Comparison of ENCODE assay signal across 15 cellular contexts in genomic region chr1:8075511-8076051, GRCh38. TPM values are rescaled to one million over a fixed set of nuclear protein-coding genes. Genes with fewer than 3 reads are reported as not detected.
DNase-seq lines count a peak whose midpoint lies in the region; ATAC-seq, FAIRE-seq and TF ChIP-seq lines count a peak whose summit lies in the region.
"Had no signal": no experiment of that assay in that cellular context is flagged by ENCODE, and none has a peak within 500 bp of the region (broad histone marks: within the 10 kb centered on the region; RNA-seq: fewer than 3 reads in every experiment).

No MANE protein-coding gene starts in this region.

- CTCF ChIA-PET in MCF 10A (lab: Yijun Ruan, JAX), result interaction anchor here (0.5 to 1.0 kb wide), 6 partner anchors 36 to 746 kb away, joined by 3 to 4 read pairs (median 3); no protein-coding TSS in a partner anchor

- POLR2A ChIA-PET in MCF 10A (lab: Yijun Ruan, JAX), result interaction anchor here (0.8 to 7.4 kb wide), 21 partner anchors 14 to 239 kb away, joined by 3 to 114 read pairs (median 6); no protein-coding TSS in a partner anchor

- H3K36me3 Mint-ChIP-seq in MCF 10A (ENCODE audit: insufficient read depth, unreplicated experiment), result no peaks in the 10 kb centered on the region
- no peaks in the 10 kb centered on the region for H3K36me3 Mint-ChIP-seq in mesothelial cell of epicardium
- H3K36me3 Mint-ChIP-seq: naive B cell had no signal

- FAIRE-seq in bronchial epithelial cell (lab: Jason Lieb, UNC), result no peak
- FAIRE-seq: small intestine had no signal

- ATAC-seq in upper lobe of right lung, result peak; percentile 74

- H3K9me3 ChIP-seq in breast epithelium, result no peaks in the 10 kb centered on the region
- no peaks in the 10 kb centered on the region for H3K9me3 ChIP-seq in upper lobe of right lung
- H3K9me3 ChIP-seq: MG63, tibial nerve had no signal

- no peaks in the 10 kb centered on the region for H3K27me3 Mint-ChIP-seq in MCF 10A (ENCODE audit: insufficient read depth, unreplicated experiment)
- H3K27me3 Mint-ChIP-seq in mesothelial cell of epicardium (ENCODE audit: low read depth), result no peaks in the 10 kb centered on the region

- BruUV-seq in MCF 10A (replicated peaks; lab: Mats Ljungman, UMichigan), result no TSS peak

- H3K36me3 ChIP-seq in breast epithelium, result no peaks in the 10 kb centered on the region
- no peaks in the 10 kb centered on the region for H3K36me3 ChIP-seq in bronchial epithelial cell (ENCODE audit: control insufficient read depth, insufficient read depth, low read length)
- no peaks in the 10 kb centered on the region for H3K36me3 ChIP-seq in upper lobe of right lung
- H3K36me3 ChIP-seq: MG63, tibial nerve had no signal

- DNase-seq in MCF 10A (ENCODE audit: unreplicated experiment) (peak; percentile 45), breast epithelium (ENCODE audit: low spot score in 2 of 2) (no peak), bronchial epithelial cell (ENCODE audit: low read depth) (peak; percentile 76), mesothelial cell of epicardium (ENCODE audit: low spot score in 2 of 2, unreplicated experiment in 2 of 2) (no peak), upper lobe of right lung (peak; percentile 78), GM20000 (ENCODE audit: low spot score) (no peak), NCI-H1092 treated with DMSO at 0.1 percent for 48 hours (lab: John Stamatoyannopoulos, UW) (no peak)
- no peak for DNase-seq in activated T-cell treated with anti-CD3 and anti-CD28 coated beads, Interleukin-2, amount 50 U/mL, for 1 hour
- DNase-seq: activated CD4-positive, alpha-beta memory T cell treated with anti-CD3 and anti-CD28 coated beads, Interleukin-2, amount 10 ng/mL, durations not matched to agents 7 days and 5 days; activated naive CD4-positive, alpha-beta T cell treated with anti-CD3 and anti-CD28 coated beads for 36 hours; MG63; naive B cell; small intestine; T-helper 9 cell had no signal

- TF ChIP-seq CTCF in MCF 10A (IDR thresholded peaks at IDR 0.05; ENCODE audit: unreplicated experiment) (no peak), breast epithelium (IDR thresholded peaks at IDR 0.05) (no peak), bronchial epithelial cell (IDR thresholded peaks at IDR 0.05; ENCODE audit: insufficient read depth, low read length, severe bottlenecking) (no peak), mesothelial cell of epicardium (IDR thresholded peaks at IDR 0.05; ENCODE audit: unreplicated experiment) (no peak), upper lobe of right lung (IDR thresholded peaks at IDR 0.05) (no peak), GM20000 (IDR thresholded peaks at IDR 0.05; ENCODE audit: extremely low read depth, missing control alignments) (no peak)

- H3K9me3 Mint-ChIP-seq in MCF 10A (ENCODE audit: unreplicated experiment) (peaks cover 3% of the 10 kb centered on the region), mesothelial cell of epicardium (no peaks in the 10 kb centered on the region)
- H3K9me3 Mint-ChIP-seq: activated CD4-positive, alpha-beta memory T cell treated with anti-CD3 and anti-CD28 coated beads, Interleukin-2, amount 10 ng/mL, durations not matched to agents 7 days and 5 days; activated naive CD4-positive, alpha-beta T cell treated with anti-CD3 and anti-CD28 coated beads for 36 hours; naive B cell had no signal

- H3K27ac ChIP-seq in breast epithelium (peak overlapping the region in 1 of 2 donors; percentile 88), upper lobe of right lung (peak overlapping the region; percentile 51)
- H3K27ac ChIP-seq: tibial nerve had no signal

- peak overlapping the region; percentile 89 for H3K27ac Mint-ChIP-seq in MCF 10A (ENCODE audit: low read depth, unreplicated experiment)
- peak overlapping the region; percentile 96 for H3K27ac Mint-ChIP-seq in mesothelial cell of epicardium
- H3K27ac Mint-ChIP-seq: activated CD4-positive, alpha-beta memory T cell treated with anti-CD3 and anti-CD28 coated beads, Interleukin-2, amount 10 ng/mL, durations not matched to agents 7 days and 5 days; activated naive CD4-positive, alpha-beta T cell treated with anti-CD3 and anti-CD28 coated beads for 36 hours; naive B cell had no signal

- intact Hi-C loops in MCF 10A (cut with micrococcal nuclease), result no loop called here
- intact Hi-C loops in breast epithelium (cut with DNase I; ENCODE audit: low total_unique reads), result no loop called here
- intact Hi-C loops in upper lobe of right lung (cut with DNase I), result no loop called here

- H3K27me3 ChIP-seq in breast epithelium, result no peaks in the 10 kb centered on the region
- no peaks in the 10 kb centered on the region for H3K27me3 ChIP-seq in bronchial epithelial cell (ENCODE audit: control insufficient read depth, insufficient read depth, low read length)
- no peaks in the 10 kb centered on the region for H3K27me3 ChIP-seq in upper lobe of right lung
- H3K27me3 ChIP-seq: MG63, tibial nerve had no signal

- H3K4me1 Mint-ChIP-seq in MCF 10A (ENCODE audit: insufficient read depth, unreplicated experiment) (peaks cover 61% of the 10 kb centered on the region), mesothelial cell of epicardium (peaks cover 63% of the 10 kb centered on the region)
- H3K4me1 Mint-ChIP-seq: naive B cell had no signal

- H3K4me3 ChIP-seq in breast epithelium (no peak overlapping the region), bronchial epithelial cell (ENCODE audit: low read depth, low read length) (no peak overlapping the region), upper lobe of right lung (no peak overlapping the region)
- H3K4me3 ChIP-seq: MG63, tibial nerve had no signal

- H3K4me1 ChIP-seq in breast epithelium (peaks cover 2 to 27% of the 10 kb centered on the region in 2 donors), upper lobe of right lung (peaks cover 10% of the 10 kb centered on the region)

- TF ChIP-seq POLR2A in breast epithelium (IDR thresholded peaks at IDR 0.05), result no peak

- H3K4me3 Mint-ChIP-seq in MCF 10A (ENCODE audit: unreplicated experiment) (no peak overlapping the region), mesothelial cell of epicardium (no peak overlapping the region)
- H3K4me3 Mint-ChIP-seq: activated CD4-positive, alpha-beta memory T cell treated with anti-CD3 and anti-CD28 coated beads, Interleukin-2, amount 10 ng/mL, durations not matched to agents 7 days and 5 days; activated naive CD4-positive, alpha-beta T cell treated with anti-CD3 and anti-CD28 coated beads for 36 hours; naive B cell had no signal

RNA-seq across cellular contexts. Expression of gene ERRFI1, which starts 49.5 kb away (rescaled TPM):
- total RNA-seq in MCF 10A (2022) (86.4 and 111 TPM in 2 replicates), breast epithelium (100 to 1,000 TPM; 207 to 550 (median 379) TPM), bronchial epithelial cell (126 and 175 TPM in 2 replicates), mesothelial cell of epicardium (124 to 134 TPM (median 130 TPM) in 3 replicates), upper lobe of right lung (92.8 TPM)

Comparison
In these comparisons a context has a peak if more than half of its experiments do, and no peak if none do; other contexts are left out.
1. DNase-seq: peak in MCF 10A (single experiment), bronchial epithelial cell (single experiment) and upper lobe of right lung (single experiment); none in breast epithelium (0 of 2), mesothelial cell of epicardium (0 of 2), activated T-cell treated with anti-CD3 and anti-CD28 coated beads, Interleukin-2, amount 50 U/mL, for 1 hour (single experiment), GM20000 (single experiment) and NCI-H1092 treated with DMSO at 0.1 percent for 48 hours (single experiment).